23 cellular contexts compared by ENCODE assay signal in genomic region chr20:49419785-49420184, GRCh38.
A peak's percentile ranks its signal among the peaks of the same experiment; 100 is the strongest.
DNase-seq lines count a peak whose midpoint lies in the region; ATAC-seq and TF ChIP-seq lines count a peak whose summit lies in the region.
"Had no signal": no experiment of that assay in that cellular context is flagged by ENCODE, and none has a peak within 500 bp of the region (broad histone marks: within the 10 kb centered on the region; RNA-seq: fewer than 3 reads in every experiment).

No MANE protein-coding gene starts in this region.

- H3K9me3 ChIP-seq in esophagus (ENCODE audit: control insufficient read depth in 2 of 2, insufficient read depth in 1 of 2, low read depth in 1 of 2, low read length in 1 of 2), result no peaks in the 10 kb centered on the region
- H3K9me3 ChIP-seq in transverse colon, result no peaks in the 10 kb centered on the region
- H3K9me3 ChIP-seq: adrenal gland; BLaER1 treated with 17β-estradiol and CSF1 and Interleukin-3, amounts not matched to agents 10 nM and 100 nM; SJSA1 had no signal

- H3K4me3 Mint-ChIP-seq in MCF 10A (ENCODE audit: unreplicated experiment), result peak overlapping the region; percentile 17
- H3K4me3 Mint-ChIP-seq in osteocyte (ENCODE audit: unreplicated experiment), result no peak overlapping the region
- H3K4me3 Mint-ChIP-seq: activated naive CD4-positive, alpha-beta T cell treated with anti-CD3 and anti-CD28 coated beads for 36 hours; activated T-helper 1 cell treated with anti-CD3 and anti-CD28 coated beads, Interleukin-12 subunit alpha, Interleukin-12 subunit beta, Interleukin-2, Interleukin-4 antibody, amounts not matched to agents 30 ng/mL and 10 ng/mL and 1 ng/mL, durations not matched to agents 14 hours and 24 hours and 36 hours; endodermal cell; neural crest cell; WTC11 had no signal

- no peak for TF ChIP-seq EP300 in transverse colon (IDR thresholded peaks at IDR 0.05; ENCODE audit: low read depth)

- CTCF ChIA-PET in MCF 10A (lab: Yijun Ruan, JAX), result interaction anchor here (0.6 to 1.0 kb wide), 2 partner anchors 86 to 115 kb away, joined by 3 to 4 read pairs; no protein-coding TSS in a partner anchor

- in situ Hi-C loops in transverse colon (cut with MboI; ENCODE audit: low pct_ligation_motif_present in 1 of 4, low pct_unique_long_range_greater_than_20kb in 1 of 4, low sequenced_read_pairs in 3 of 4), result no loop called here

- H3K27ac Mint-ChIP-seq in MCF 10A (ENCODE audit: low read depth, unreplicated experiment) (peak overlapping the region; percentile 99), osteocyte (ENCODE audit: unreplicated experiment) (peak overlapping the region; percentile 43)
- H3K27ac Mint-ChIP-seq: activated naive CD4-positive, alpha-beta T cell treated with anti-CD3 and anti-CD28 coated beads for 36 hours; activated T-helper 1 cell treated with anti-CD3 and anti-CD28 coated beads, Interleukin-12 subunit alpha, Interleukin-12 subunit beta, Interleukin-2, Interleukin-4 antibody, amounts not matched to agents 30 ng/mL and 10 ng/mL and 1 ng/mL, durations not matched to agents 14 hours and 24 hours and 36 hours; endodermal cell; WTC11 had no signal

- H3K4me3 ChIP-seq in esophagus (ENCODE audit: low read depth in 1 of 2, low read length in 2 of 2) (no peak overlapping the region), transverse colon (no peak overlapping the region)
- H3K4me3 ChIP-seq: adrenal gland; BLaER1 treated with 17β-estradiol and CSF1 and Interleukin-3, amounts not matched to agents 10 nM and 100 nM; SJSA1 had no signal

- H3K27ac ChIP-seq in esophagus (ENCODE audit: low read depth in 2 of 2, low read length in 1 of 2), result peak overlapping the region; percentile 4 to 29
- peak overlapping the region; percentile 80 to 88 (median 84) for H3K27ac ChIP-seq in transverse colon
- H3K27ac ChIP-seq: adrenal gland; BLaER1 treated with 17β-estradiol and CSF1 and Interleukin-3, amounts not matched to agents 10 nM and 100 nM; brain microvascular endothelial cell; SJSA1 had no signal

- TF ChIP-seq CTCF in MCF 10A (IDR thresholded peaks at IDR 0.05; ENCODE audit: unreplicated experiment), result no peak
- no peak for TF ChIP-seq CTCF in osteocyte (IDR thresholded peaks at IDR 0.05)
- no peak for TF ChIP-seq CTCF in transverse colon (IDR thresholded peaks at IDR 0.05)

- TF ChIP-seq POLR2A in transverse colon (IDR thresholded peaks at IDR 0.05), result no peak

- DNase-seq in MCF 10A (ENCODE audit: unreplicated experiment), result no peak
- no peak for DNase-seq in osteocyte (ENCODE audit: extremely low spot score, unreplicated experiment)
- DNase-seq in transverse colon, result no peak
- DNase-seq in middle frontal gyrus (ENCODE audit: extremely low spot score, low spot score), result no peak
- DNase-seq in amygdala (lab: John Stamatoyannopoulos, UW), result no peak
- DNase-seq: activated naive CD4-positive, alpha-beta T cell treated with anti-CD3 and anti-CD28 coated beads for 36 hours; adrenal gland; brain microvascular endothelial cell; cortex of kidney; DMS79; endodermal cell; GDM1; IMR-90; NCI-H1930; stimulated activated naive CD8-positive, alpha-beta T cell treated with anti-CD3 and anti-CD28 coated beads, Interleukin-15, Interleukin-2, amounts not matched to agents 100 U/mL and 50 U/mL, for 24 hours; trophoblast cell had no signal

- H3K9me3 Mint-ChIP-seq in MCF 10A (ENCODE audit: unreplicated experiment) (no peaks in the 10 kb centered on the region), osteocyte (ENCODE audit: unreplicated experiment) (no peaks in the 10 kb centered on the region)
- H3K9me3 Mint-ChIP-seq: activated naive CD4-positive, alpha-beta T cell treated with anti-CD3 and anti-CD28 coated beads for 36 hours; activated T-helper 1 cell treated with anti-CD3 and anti-CD28 coated beads, Interleukin-12 subunit alpha, Interleukin-12 subunit beta, Interleukin-2, Interleukin-4 antibody, amounts not matched to agents 30 ng/mL and 10 ng/mL and 1 ng/mL, durations not matched to agents 14 hours and 24 hours and 36 hours; endodermal cell; neural crest cell had no signal

- no peak for ATAC-seq in GM19397 (IDR thresholded peaks at IDR 0.05; ENCODE audit: unreplicated experiment)
- ATAC-seq: stimulated activated naive CD8-positive, alpha-beta T cell treated with anti-CD3 and anti-CD28 coated beads, Interleukin-15, Interleukin-2, amounts not matched to agents 100 U/mL and 50 U/mL, for 24 hours; WTC11 had no signal

- intact Hi-C loops in MCF 10A (cut with micrococcal nuclease) (loop anchor here (2.0 kb wide), 1 partner anchor 65 kb away; no protein-coding TSS in a partner anchor), transverse colon (cut with DNase I; ENCODE audit: low total_unique reads) (no loop called here)

- H3K4me1 Mint-ChIP-seq in MCF 10A (ENCODE audit: insufficient read depth, unreplicated experiment) (peaks cover 27% of the 10 kb centered on the region), osteocyte (ENCODE audit: unreplicated experiment) (peaks cover 63% of the 10 kb centered on the region)

- POLR2A ChIA-PET in MCF 10A (lab: Yijun Ruan, JAX), result interaction anchor here (0.6 to 1.9 kb wide), 13 partner anchors 8 to 696 kb away, joined by 3 to 14 read pairs (median 4); no protein-coding TSS in a partner anchor

- H3K27me3 ChIP-seq in esophagus (ENCODE audit: control insufficient read depth in 1 of 2, insufficient read depth in 2 of 2, low read length in 2 of 2) (no peaks in the 10 kb centered on the region), transverse colon (peaks cover 3% of the 10 kb centered on the region)
- H3K27me3 ChIP-seq: adrenal gland; BLaER1 treated with 17β-estradiol and CSF1 and Interleukin-3, amounts not matched to agents 10 nM and 100 nM; SJSA1 had no signal

- no TSS peak for BruUV-seq in MCF 10A (replicated peaks; lab: Mats Ljungman, UMichigan)

- WGBS in esophagus, 2 donors, result 74 to 89% methylated on average over 1 of the region's 1 CpG
- WGBS in transverse colon (ENCODE audit: low coverage in 1 of 2), 2 donors, result 53 to 80% methylated on average over 1 of the region's 1 CpG

- H3K36me3 ChIP-seq in esophagus (ENCODE audit: control insufficient read depth in 2 of 2, insufficient read depth in 2 of 2, low read length in 1 of 2), result no peaks in the 10 kb centered on the region
- H3K36me3 ChIP-seq in transverse colon, result no peaks in the 10 kb centered on the region
- H3K36me3 ChIP-seq: adrenal gland; BLaER1 treated with 17β-estradiol and CSF1 and Interleukin-3, amounts not matched to agents 10 nM and 100 nM; brain microvascular endothelial cell; SJSA1 had no signal

- H3K4me1 ChIP-seq in esophagus (ENCODE audit: control insufficient read depth in 2 of 2, insufficient read depth in 2 of 2, low read length in 1 of 2) (peaks cover 0 to 8% of the 10 kb centered on the region in 2 donors), transverse colon (peaks cover 18 to 32% (median 26%) of the 10 kb centered on the region in 4 donors)
- H3K4me1 ChIP-seq: adrenal gland had no signal

- H3K36me3 Mint-ChIP-seq in MCF 10A (ENCODE audit: insufficient read depth, unreplicated experiment), result peaks cover 9% of the 10 kb centered on the region
- H3K36me3 Mint-ChIP-seq in osteocyte (ENCODE audit: unreplicated experiment), result no peaks in the 10 kb centered on the region
- H3K36me3 Mint-ChIP-seq: WTC11 had no signal

- H3K27me3 Mint-ChIP-seq in MCF 10A (ENCODE audit: insufficient read depth, unreplicated experiment), result no peaks in the 10 kb centered on the region
- H3K27me3 Mint-ChIP-seq in osteocyte (ENCODE audit: unreplicated experiment), result peaks cover 2% of the 10 kb centered on the region
